Comparison of ENCODE assay signal across 35 cellular contexts in genomic region chr13:98886587-98886986, GRCh38.
"Had no signal": no experiment of that assay in that cellular context is flagged by ENCODE, and none has a peak within 500 bp of the region (broad histone marks: within the 10 kb centered on the region; RNA-seq: fewer than 3 reads in every experiment).

No MANE protein-coding gene starts in this region.

- ATAC-seq: activated CD4-positive, alpha-beta T cell treated with anti-CD3 and anti-CD28 coated beads for 36 hours; activated CD4-positive, CD25-positive, alpha-beta regulatory T cell treated with anti-CD3 and anti-CD28 coated beads, Interleukin-2, amount 50 U/mL, for 24 hours; activated CD8-positive, alpha-beta memory T cell treated with anti-CD3 and anti-CD28 coated beads, Interleukin-2, amount 10 ng/mL, durations not matched to agents 7 days and 5 days; activated CD8-positive, alpha-beta T cell treated with anti-CD3 and anti-CD28 coated beads, Interleukin-2, amount 10 ng/mL, durations not matched to agents 7 days and 5 days; activated naive CD8-positive, alpha-beta T cell treated with anti-CD3 and anti-CD28 coated beads, Interleukin-2, amount 50 U/mL, for 24 hours had no signal

- H3K9me3 ChIP-seq: ascending aorta had no signal

- H3K27me3 ChIP-seq: ascending aorta, cardiac muscle cell had no signal

- H3K9me3 Mint-ChIP-seq: activated CD4-positive, alpha-beta memory T cell treated with anti-CD3 and anti-CD28 coated beads, Interleukin-2, amount 10 ng/mL, durations not matched to agents 7 days and 5 days; activated CD4-positive, alpha-beta T cell treated with anti-CD3 and anti-CD28 coated beads, Interleukin-2, amount 10 ng/mL, durations not matched to agents 7 days and 5 days; activated naive CD4-positive, alpha-beta T cell treated with anti-CD3 and anti-CD28 coated beads, Interleukin-2, amount 10 ng/mL, durations not matched to agents 7 days and 5 days; activated naive CD4-positive, alpha-beta T cell treated with anti-CD3 and anti-CD28 coated beads, Interleukin-2, amount 50 U/mL, for 24 hours; activated naive CD8-positive, alpha-beta T cell treated with anti-CD3 and anti-CD28 coated beads, Interleukin-2, amount 10 ng/mL, durations not matched to agents 7 days and 5 days; activated naive CD8-positive, alpha-beta T cell treated with anti-CD3 and anti-CD28 coated beads, Interleukin-2, amount 50 U/mL, for 24 hours; activated T-cell treated with anti-CD3 and anti-CD28 coated beads, Interleukin-2, amount 50 U/mL, for 24 hours; activated T-helper 2 cell treated with anti-CD3 and anti-CD28 coated beads, Interferon-gamma antibody, Interleukin-2, Interleukin-4, amounts not matched to agents 10 μg/mL and 5 μg/mL and 100 μg/mL, durations not matched to agents 14 hours and 24 hours and 36 hours; brain; T-helper 1 cell treated with Interleukin-12 subunit alpha and Interleukin-12 subunit beta and Interleukin-4 antibody, amounts not matched to agents 30 μg/mL and 1 μg/mL, for 36 hours; T-helper 2 cell treated with Interferon-gamma antibody and Interleukin-4, amounts not matched to agents 5 μg/mL and 100 μg/mL, for 36 hours had no signal

- H3K4me1 ChIP-seq: ascending aorta had no signal

- DNase-seq: activated CD4-positive, alpha-beta memory T cell treated with anti-CD3 and anti-CD28 coated beads, Interleukin-2, amount 10 ng/mL, durations not matched to agents 7 days and 5 days; activated CD4-positive, alpha-beta T cell treated with anti-CD3 and anti-CD28 coated beads for 1 hour; activated CD4-positive, alpha-beta T cell treated with anti-CD3 and anti-CD28 coated beads for 36 hours; activated CD4-positive, alpha-beta T cell treated with anti-CD3 and anti-CD28 coated beads for 48 hours; activated CD4-positive, alpha-beta T cell treated with anti-CD3 and anti-CD28 coated beads, Interleukin-2, amount 10 ng/mL, durations not matched to agents 7 days and 5 days; activated CD4-positive, alpha-beta T cell treated with anti-CD3 and anti-CD28 coated beads, Interleukin-2, amount 50 U/mL, for 48 hours; activated CD4-positive, CD25-positive, alpha-beta regulatory T cell; activated CD8-positive, alpha-beta memory T cell treated with anti-CD3 and anti-CD28 coated beads for 24 hours; activated CD8-positive, alpha-beta memory T cell treated with anti-CD3 and anti-CD28 coated beads, Interleukin-2, amount 10 ng/mL, durations not matched to agents 7 days and 5 days; activated CD8-positive, alpha-beta memory T cell treated with anti-CD3 and anti-CD28 coated beads, Interleukin-2, amount 50 U/mL, for 48 hours; activated CD8-positive, alpha-beta T cell treated with anti-CD3 and anti-CD28 coated beads, Interleukin-2, amount 10 ng/mL, durations not matched to agents 7 days and 5 days; activated effector memory CD4-positive, alpha-beta T cell treated with Interleukin-2 at 50 U/mL for 16 hours; activated gamma-delta T cell; activated naive CD4-positive, alpha-beta T cell treated with anti-CD3 and anti-CD28 coated beads, Interleukin-2, amount 10 ng/mL, durations not matched to agents 7 days and 5 days; activated naive CD4-positive, alpha-beta T cell treated with Interleukin-2 at 50 U/mL for 16 hours; activated naive CD8-positive, alpha-beta T cell treated with anti-CD3 and anti-CD28 coated beads, Interleukin-2, amount 10 ng/mL, durations not matched to agents 7 days and 5 days; activated naive CD8-positive, alpha-beta T cell treated with anti-CD3 and anti-CD28 coated beads, Interleukin-2, amount 50 U/mL, for 24 hours; activated T-cell treated with anti-CD3 and anti-CD28 coated beads, Interleukin-2, amount 50 U/mL, for 24 hours; activated T-cell treated with anti-CD3 and anti-CD28 coated beads, Interleukin-2, amount 50 U/mL, for 48 hours; amygdala; anterior cingulate cortex; caudate nucleus; T-helper 1 cell; T-helper 2 cell; T-helper 9 cell had no signal

- H3K4me3 Mint-ChIP-seq: activated CD4-positive, alpha-beta memory T cell treated with anti-CD3 and anti-CD28 coated beads, Interleukin-2, amount 10 ng/mL, durations not matched to agents 7 days and 5 days; activated CD4-positive, alpha-beta T cell treated with anti-CD3 and anti-CD28 coated beads for 36 hours; activated CD4-positive, alpha-beta T cell treated with anti-CD3 and anti-CD28 coated beads, Interleukin-2, amount 10 ng/mL, durations not matched to agents 7 days and 5 days; activated CD8-positive, alpha-beta memory T cell treated with anti-CD3 and anti-CD28 coated beads, Interleukin-2, amount 10 ng/mL, durations not matched to agents 7 days and 5 days; activated CD8-positive, alpha-beta T cell treated with anti-CD3 and anti-CD28 coated beads, Interleukin-2, amount 10 ng/mL, durations not matched to agents 7 days and 5 days; activated naive CD4-positive, alpha-beta T cell treated with anti-CD3 and anti-CD28 coated beads, Interleukin-2, amount 10 ng/mL, durations not matched to agents 7 days and 5 days; activated naive CD4-positive, alpha-beta T cell treated with anti-CD3 and anti-CD28 coated beads, Interleukin-2, amount 50 U/mL, for 24 hours; activated naive CD8-positive, alpha-beta T cell; activated naive CD8-positive, alpha-beta T cell treated with anti-CD3 and anti-CD28 coated beads, Interleukin-2, amount 10 ng/mL, durations not matched to agents 7 days and 5 days; activated naive CD8-positive, alpha-beta T cell treated with anti-CD3 and anti-CD28 coated beads, Interleukin-2, amount 50 U/mL, for 24 hours; activated T-cell treated with anti-CD3 and anti-CD28 coated beads, Interleukin-2, amount 50 U/mL, for 24 hours; T-helper 1 cell treated with Interleukin-12 subunit alpha and Interleukin-12 subunit beta and Interleukin-4 antibody, amounts not matched to agents 30 μg/mL and 1 μg/mL, for 36 hours; T-helper 2 cell treated with Interferon-gamma antibody and Interleukin-4, amounts not matched to agents 5 μg/mL and 100 μg/mL, for 36 hours had no signal

- H3K27ac Mint-ChIP-seq: activated CD4-positive, alpha-beta memory T cell treated with anti-CD3 and anti-CD28 coated beads, Interleukin-2, amount 10 ng/mL, durations not matched to agents 7 days and 5 days; activated CD4-positive, alpha-beta T cell treated with anti-CD3 and anti-CD28 coated beads for 36 hours; activated CD4-positive, alpha-beta T cell treated with anti-CD3 and anti-CD28 coated beads, Interleukin-2, amount 10 ng/mL, durations not matched to agents 7 days and 5 days; activated CD8-positive, alpha-beta memory T cell treated with anti-CD3 and anti-CD28 coated beads, Interleukin-2, amount 10 ng/mL, durations not matched to agents 7 days and 5 days; activated CD8-positive, alpha-beta T cell treated with anti-CD3 and anti-CD28 coated beads, Interleukin-2, amount 10 ng/mL, durations not matched to agents 7 days and 5 days; activated naive CD4-positive, alpha-beta T cell treated with anti-CD3 and anti-CD28 coated beads, Interleukin-2, amount 10 ng/mL, durations not matched to agents 7 days and 5 days; activated naive CD8-positive, alpha-beta T cell; activated naive CD8-positive, alpha-beta T cell treated with anti-CD3 and anti-CD28 coated beads, Interleukin-2, amount 10 ng/mL, durations not matched to agents 7 days and 5 days; activated naive CD8-positive, alpha-beta T cell treated with anti-CD3 and anti-CD28 coated beads, Interleukin-2, amount 50 U/mL, for 24 hours; activated T-cell treated with anti-CD3 and anti-CD28 coated beads, Interleukin-2, amount 50 U/mL, for 24 hours; activated T-helper 2 cell treated with anti-CD3 and anti-CD28 coated beads, Interferon-gamma antibody, Interleukin-2, Interleukin-4, amounts not matched to agents 10 μg/mL and 5 μg/mL and 100 μg/mL, durations not matched to agents 14 hours and 24 hours and 36 hours; T-helper 1 cell treated with Interleukin-12 subunit alpha and Interleukin-12 subunit beta and Interleukin-4 antibody, amounts not matched to agents 30 μg/mL and 1 μg/mL, for 36 hours; T-helper 2 cell treated with Interferon-gamma antibody and Interleukin-4, amounts not matched to agents 5 μg/mL and 100 μg/mL, for 36 hours had no signal

- H3K27ac ChIP-seq: ascending aorta, cardiac muscle cell, VCaP had no signal

- H3K27me3 Mint-ChIP-seq: activated CD4-positive, alpha-beta memory T cell treated with anti-CD3 and anti-CD28 coated beads, Interleukin-2, amount 10 ng/mL, durations not matched to agents 7 days and 5 days; activated CD4-positive, alpha-beta T cell treated with anti-CD3 and anti-CD28 coated beads for 36 hours; activated CD4-positive, alpha-beta T cell treated with anti-CD3 and anti-CD28 coated beads, Interleukin-2, amount 10 ng/mL, durations not matched to agents 7 days and 5 days; activated CD8-positive, alpha-beta memory T cell treated with anti-CD3 and anti-CD28 coated beads, Interleukin-2, amount 10 ng/mL, durations not matched to agents 7 days and 5 days; activated naive CD4-positive, alpha-beta T cell treated with anti-CD3 and anti-CD28 coated beads, Interleukin-2, amount 10 ng/mL, durations not matched to agents 7 days and 5 days; activated naive CD4-positive, alpha-beta T cell treated with anti-CD3 and anti-CD28 coated beads, Interleukin-2, amount 50 U/mL, for 24 hours; activated naive CD8-positive, alpha-beta T cell; activated naive CD8-positive, alpha-beta T cell treated with anti-CD3 and anti-CD28 coated beads, Interleukin-2, amount 10 ng/mL, durations not matched to agents 7 days and 5 days; activated naive CD8-positive, alpha-beta T cell treated with anti-CD3 and anti-CD28 coated beads, Interleukin-2, amount 50 U/mL, for 24 hours; activated T-cell treated with anti-CD3 and anti-CD28 coated beads, Interleukin-2, amount 50 U/mL, for 24 hours had no signal

- H3K4me3 ChIP-seq: ascending aorta, cardiac muscle cell had no signal
